ENCODE assay signal across 8 cellular contexts in genomic region chr2:84905181-84906107, GRCh38. TPM values are rescaled to one million over a fixed set of nuclear protein-coding genes. Genes with fewer than 3 reads are reported as not detected.
DNase-seq lines count a peak whose midpoint lies in the region; ATAC-seq and TF ChIP-seq lines count a peak whose summit lies in the region.

TSS of gene TMSB10 (plus strand) at chr2:84905656.

- peak within 1 kb of the TSS; percentile 96 to 100 (median 99) for H3K9ac ChIP-seq in BLaER1 treated with 17β-estradiol and CSF1 and Interleukin-3, amounts not matched to agents 10 nM and 100 nM

- intact Hi-C loops in right lobe of liver (cut with DNase I), result no loop called here

- peak; percentile 99 for TF ChIP-seq POLR2A in GM19099 (IDR thresholded peaks at IDR 0.05; ENCODE audit: extremely low read depth, insufficient read length, low read depth)
- peak; percentile 98 for TF ChIP-seq POLR2A in right lobe of liver (IDR thresholded peaks at IDR 0.05)

- DNase-seq in NCI-H748 (lab: John Stamatoyannopoulos, UW; ENCODE audit: unreplicated experiment) (peak; percentile 73), dermis microvascular lymphatic vessel endothelial cell (ENCODE audit: low read depth in 2 of 2) (peak in 1 of 2 donors; percentile 88), right lobe of liver (peak; percentile 90 to 92 (median 90))
- DNase-seq in activated CD4-positive, alpha-beta T cell treated with anti-CD3 and anti-CD28 coated beads, Interleukin-2, amount 50 U/mL, for 4 hours, result peak; percentile 86 to 88
- DNase-seq in stimulated activated CD4-positive, alpha-beta T cell treated with anti-CD3 and anti-CD28 coated beads, Interleukin-4, amount 100 ng/mL, for 4 hours, result peak; percentile 84 to 88

- H3K4me3 ChIP-seq in BLaER1 treated with 17β-estradiol and CSF1 and Interleukin-3, amounts not matched to agents 10 nM and 100 nM, result peak within 1 kb of the TSS; percentile 93 to 100 (median 98)
- peak within 1 kb of the TSS; percentile 81 to 97 (median 95) for H3K4me3 ChIP-seq in right lobe of liver

- H3K9me3 ChIP-seq in BLaER1 treated with 17β-estradiol and CSF1 and Interleukin-3, amounts not matched to agents 10 nM and 100 nM (replicated peaks in 1 of 11), result peaks cover 0 to 16% (median 5%) of the 10 kb centered on the region in 11 experiments; a peak in 9 of 22 replicates
- no peaks in the 10 kb centered on the region for H3K9me3 ChIP-seq in right lobe of liver

- peaks cover 5 to 26% (median 19%) of the 10 kb centered on the region in 11 experiments; a peak in 19 of 22 replicates for H4K20me1 ChIP-seq in BLaER1 treated with 17β-estradiol and CSF1 and Interleukin-3, amounts not matched to agents 10 nM and 100 nM

- peaks cover 7 to 34% (median 22%) of the 10 kb centered on the region in 11 experiments; a peak in 21 of 22 replicates for H3K36me3 ChIP-seq in BLaER1 treated with 17β-estradiol and CSF1 and Interleukin-3, amounts not matched to agents 10 nM and 100 nM
- no peaks in the 10 kb centered on the region for H3K36me3 ChIP-seq in right lobe of liver

- peaks cover 27 to 62% (median 44%) of the 10 kb centered on the region in 10 experiments for H3K4me1 ChIP-seq in BLaER1 treated with 17β-estradiol and CSF1 and Interleukin-3, amounts not matched to agents 10 nM and 100 nM
- H3K4me1 ChIP-seq in right lobe of liver, result no peaks in the 10 kb centered on the region

- H3K4me2 ChIP-seq in BLaER1 treated with 17β-estradiol and CSF1 and Interleukin-3, amounts not matched to agents 10 nM and 100 nM, result peak within 1 kb of the TSS; percentile 77 to 98 (median 93)

- ATAC-seq in HG03378 (IDR thresholded peaks at IDR 0.05; ENCODE audit: unreplicated experiment) (peak; percentile 60), right lobe of liver (peak; percentile 87 to 95 (median 92))

- peak within 1 kb of the TSS; percentile 87 to 100 (median 98) for H3K27ac ChIP-seq in BLaER1 treated with 17β-estradiol and CSF1 and Interleukin-3, amounts not matched to agents 10 nM and 100 nM
- H3K27ac ChIP-seq in right lobe of liver, result peak within 1 kb of the TSS; percentile 79 to 99 (median 82)

- TF ChIP-seq CTCF in right lobe of liver (IDR thresholded peaks at IDR 0.05), result peak in 3 of 4 donors; percentile 7 to 22 (median 16)

- peaks cover 0 to 11% (median 0%) of the 10 kb centered on the region in 11 experiments; a peak in 3 of 22 replicates for H3K27me3 ChIP-seq in BLaER1 treated with 17β-estradiol and CSF1 and Interleukin-3, amounts not matched to agents 10 nM and 100 nM
- H3K27me3 ChIP-seq in right lobe of liver, result no peaks in the 10 kb centered on the region

- WGBS in right lobe of liver (ENCODE audit: insufficient coverage, low coverage, low lambda C conversion rate, missing lambda C conversion rate), result 0% methylated on average over 17 of the region's 94 CpGs

RNA-seq across cellular contexts. Expression of gene TMSB10, which starts in this region (rescaled TPM):
- total RNA-seq in dermis microvascular lymphatic vessel endothelial cell, result 5,305 and 8,615 TPM in 2 replicates
- total RNA-seq in right lobe of liver, result 100 to 1,000 TPM in 5 of 6 experiments, 10 to 100 TPM in 1; 77.3 to 814 (median 270) TPM
